ENCODE assay signal across 1 cellular context in the genomic region with DNA sequence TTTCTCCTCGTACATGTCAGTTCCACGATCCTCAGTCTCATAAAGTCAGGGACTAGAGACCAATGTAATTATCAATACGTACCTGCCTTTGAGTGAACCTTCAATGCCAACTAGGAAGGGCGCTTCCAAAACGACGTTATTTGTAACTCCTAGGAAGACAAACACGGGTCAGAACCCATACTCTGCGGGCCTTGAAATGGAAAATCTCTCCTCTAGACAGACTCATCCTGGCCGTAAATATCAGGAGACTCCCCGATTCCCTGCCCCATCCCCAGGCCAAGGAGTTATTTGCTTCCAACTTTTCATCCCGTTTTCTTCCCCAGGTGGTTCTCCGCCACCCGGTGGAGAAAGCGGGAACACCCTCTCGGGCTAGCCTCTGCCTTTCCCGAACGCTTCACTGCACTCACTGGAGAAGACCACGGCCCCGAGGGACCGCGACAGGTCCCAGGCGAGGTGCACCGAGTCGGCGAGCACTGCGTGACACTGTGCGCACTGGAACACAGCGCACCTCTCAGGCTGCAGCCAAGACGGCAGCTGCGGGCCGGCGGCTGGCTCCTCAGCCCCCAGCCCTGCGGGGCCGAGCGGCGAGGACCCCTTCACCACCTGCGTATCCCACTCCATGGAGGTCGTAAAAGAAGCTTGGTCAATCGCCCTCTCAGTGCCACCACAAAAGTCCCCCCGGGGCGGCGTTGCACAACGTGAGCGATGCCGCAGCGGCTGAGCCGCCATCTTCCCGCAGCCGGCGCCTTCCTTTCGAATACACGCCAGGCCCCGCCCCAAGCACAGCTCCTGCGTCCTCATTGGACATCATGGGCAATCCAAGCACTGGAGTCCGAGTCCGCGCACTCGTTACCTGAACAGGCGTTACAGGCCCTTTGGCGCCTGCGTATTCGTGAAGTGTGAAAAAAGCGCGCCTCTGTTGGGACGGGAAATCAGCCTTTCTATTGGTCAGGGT.
TF ChIP-seq lines count a peak whose summit lies in the region.

A gene (minus strand): TSS at position 759 of the 955 bp plus-strand sequence. CDS start 30 bp downstream, at position 729.

TF ChIP-seq in K562, 482 proteins besides CTCF, POLR2A, EP300 and RAD21 (continued from another document and continues in another):
- TF ChIP-seq, protein P1, sequence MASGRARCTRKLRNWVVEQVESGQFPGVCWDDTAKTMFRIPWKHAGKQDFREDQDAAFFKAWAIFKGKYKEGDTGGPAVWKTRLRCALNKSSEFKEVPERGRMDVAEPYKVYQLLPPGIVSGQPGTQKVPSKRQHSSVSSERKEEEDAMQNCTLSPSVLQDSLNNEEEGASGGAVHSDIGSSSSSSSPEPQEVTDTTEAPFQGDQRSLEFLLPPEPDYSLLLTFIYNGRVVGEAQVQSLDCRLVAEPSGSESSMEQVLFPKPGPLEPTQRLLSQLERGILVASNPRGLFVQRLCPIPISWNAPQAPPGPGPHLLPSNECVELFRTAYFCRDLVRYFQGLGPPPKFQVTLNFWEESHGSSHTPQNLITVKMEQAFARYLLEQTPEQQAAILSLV (tag; IDR thresholded peaks at IDR 0.05) = no peak
- peak; percentile 57 to 72; a peak in 2 of 4 replicates for TF ChIP-seq FOXK2 (conservative IDR thresholded peaks at IDR 0.05 in 1 of 2, IDR thresholded peaks at IDR 0.05 in 1 of 2; ENCODE audit: low read depth in 2 of 2)
- peak; percentile 52 to 87; a peak in 3 of 4 replicates for TF ChIP-seq SIN3A (IDR thresholded peaks at IDR 0.05; ENCODE audit: borderline replicate concordance in 2 of 2, control insufficient read depth in 1 of 2, low read depth in 2 of 2, low read length in 2 of 2)
- TF ChIP-seq, protein P2, sequence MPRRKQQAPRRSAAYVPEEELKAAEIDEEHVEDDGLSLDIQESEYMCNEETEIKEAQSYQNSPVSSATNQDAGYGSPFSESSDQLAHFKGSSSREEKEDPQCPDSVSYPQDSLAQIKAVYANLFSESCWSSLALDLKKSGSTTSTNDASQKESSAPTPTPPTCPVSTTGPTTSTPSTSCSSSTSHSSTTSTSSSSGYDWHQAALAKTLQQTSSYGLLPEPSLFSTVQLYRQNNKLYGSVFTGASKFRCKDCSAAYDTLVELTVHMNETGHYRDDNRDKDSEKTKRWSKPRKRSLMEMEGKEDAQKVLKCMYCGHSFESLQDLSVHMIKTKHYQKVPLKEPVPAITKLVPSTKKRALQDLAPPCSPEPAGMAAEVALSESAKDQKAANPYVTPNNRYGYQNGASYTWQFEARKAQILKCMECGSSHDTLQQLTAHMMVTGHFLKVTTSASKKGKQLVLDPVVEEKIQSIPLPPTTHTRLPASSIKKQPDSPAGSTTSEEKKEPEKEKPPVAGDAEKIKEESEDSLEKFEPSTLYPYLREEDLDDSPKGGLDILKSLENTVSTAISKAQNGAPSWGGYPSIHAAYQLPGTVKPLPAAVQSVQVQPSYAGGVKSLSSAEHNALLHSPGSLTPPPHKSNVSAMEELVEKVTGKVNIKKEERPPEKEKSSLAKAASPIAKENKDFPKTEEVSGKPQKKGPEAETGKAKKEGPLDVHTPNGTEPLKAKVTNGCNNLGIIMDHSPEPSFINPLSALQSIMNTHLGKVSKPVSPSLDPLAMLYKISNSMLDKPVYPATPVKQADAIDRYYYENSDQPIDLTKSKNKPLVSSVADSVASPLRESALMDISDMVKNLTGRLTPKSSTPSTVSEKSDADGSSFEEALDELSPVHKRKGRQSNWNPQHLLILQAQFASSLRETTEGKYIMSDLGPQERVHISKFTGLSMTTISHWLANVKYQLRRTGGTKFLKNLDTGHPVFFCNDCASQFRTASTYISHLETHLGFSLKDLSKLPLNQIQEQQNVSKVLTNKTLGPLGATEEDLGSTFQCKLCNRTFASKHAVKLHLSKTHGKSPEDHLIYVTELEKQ (CRISPR knock-in tag; IDR thresholded peaks at IDR 0.05) = no peak
- TF ChIP-seq, protein P3, sequence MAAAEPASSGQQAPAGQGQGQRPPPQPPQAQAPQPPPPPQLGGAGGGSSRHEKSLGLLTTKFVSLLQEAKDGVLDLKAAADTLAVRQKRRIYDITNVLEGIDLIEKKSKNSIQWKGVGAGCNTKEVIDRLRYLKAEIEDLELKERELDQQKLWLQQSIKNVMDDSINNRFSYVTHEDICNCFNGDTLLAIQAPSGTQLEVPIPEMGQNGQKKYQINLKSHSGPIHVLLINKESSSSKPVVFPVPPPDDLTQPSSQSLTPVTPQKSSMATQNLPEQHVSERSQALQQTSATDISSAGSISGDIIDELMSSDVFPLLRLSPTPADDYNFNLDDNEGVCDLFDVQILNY (CRISPR knock-in tag; IDR thresholded peaks at IDR 0.05) = no peak
- TF ChIP-seq ZNF79 (CRISPR knock-in tag; IDR thresholded peaks at IDR 0.05; ENCODE audit: low read depth) = no peak
- no peak for TF ChIP-seq ZNF830 (CRISPR knock-in tag; IDR thresholded peaks at IDR 0.05)
- TF ChIP-seq, protein P4, sequence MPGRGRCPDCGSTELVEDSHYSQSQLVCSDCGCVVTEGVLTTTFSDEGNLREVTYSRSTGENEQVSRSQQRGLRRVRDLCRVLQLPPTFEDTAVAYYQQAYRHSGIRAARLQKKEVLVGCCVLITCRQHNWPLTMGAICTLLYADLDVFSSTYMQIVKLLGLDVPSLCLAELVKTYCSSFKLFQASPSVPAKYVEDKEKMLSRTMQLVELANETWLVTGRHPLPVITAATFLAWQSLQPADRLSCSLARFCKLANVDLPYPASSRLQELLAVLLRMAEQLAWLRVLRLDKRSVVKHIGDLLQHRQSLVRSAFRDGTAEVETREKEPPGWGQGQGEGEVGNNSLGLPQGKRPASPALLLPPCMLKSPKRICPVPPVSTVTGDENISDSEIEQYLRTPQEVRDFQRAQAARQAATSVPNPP (IDR thresholded peaks at IDR 0.05; ENCODE audit: borderline replicate concordance, insufficient read depth, insufficient read length) = no peak
- TF ChIP-seq CBX2 (IDR thresholded peaks at IDR 0.05; ENCODE audit: insufficient read depth, low read length, poor library complexity, severe bottlenecking) = no peak
- TF ChIP-seq, protein P5, sequence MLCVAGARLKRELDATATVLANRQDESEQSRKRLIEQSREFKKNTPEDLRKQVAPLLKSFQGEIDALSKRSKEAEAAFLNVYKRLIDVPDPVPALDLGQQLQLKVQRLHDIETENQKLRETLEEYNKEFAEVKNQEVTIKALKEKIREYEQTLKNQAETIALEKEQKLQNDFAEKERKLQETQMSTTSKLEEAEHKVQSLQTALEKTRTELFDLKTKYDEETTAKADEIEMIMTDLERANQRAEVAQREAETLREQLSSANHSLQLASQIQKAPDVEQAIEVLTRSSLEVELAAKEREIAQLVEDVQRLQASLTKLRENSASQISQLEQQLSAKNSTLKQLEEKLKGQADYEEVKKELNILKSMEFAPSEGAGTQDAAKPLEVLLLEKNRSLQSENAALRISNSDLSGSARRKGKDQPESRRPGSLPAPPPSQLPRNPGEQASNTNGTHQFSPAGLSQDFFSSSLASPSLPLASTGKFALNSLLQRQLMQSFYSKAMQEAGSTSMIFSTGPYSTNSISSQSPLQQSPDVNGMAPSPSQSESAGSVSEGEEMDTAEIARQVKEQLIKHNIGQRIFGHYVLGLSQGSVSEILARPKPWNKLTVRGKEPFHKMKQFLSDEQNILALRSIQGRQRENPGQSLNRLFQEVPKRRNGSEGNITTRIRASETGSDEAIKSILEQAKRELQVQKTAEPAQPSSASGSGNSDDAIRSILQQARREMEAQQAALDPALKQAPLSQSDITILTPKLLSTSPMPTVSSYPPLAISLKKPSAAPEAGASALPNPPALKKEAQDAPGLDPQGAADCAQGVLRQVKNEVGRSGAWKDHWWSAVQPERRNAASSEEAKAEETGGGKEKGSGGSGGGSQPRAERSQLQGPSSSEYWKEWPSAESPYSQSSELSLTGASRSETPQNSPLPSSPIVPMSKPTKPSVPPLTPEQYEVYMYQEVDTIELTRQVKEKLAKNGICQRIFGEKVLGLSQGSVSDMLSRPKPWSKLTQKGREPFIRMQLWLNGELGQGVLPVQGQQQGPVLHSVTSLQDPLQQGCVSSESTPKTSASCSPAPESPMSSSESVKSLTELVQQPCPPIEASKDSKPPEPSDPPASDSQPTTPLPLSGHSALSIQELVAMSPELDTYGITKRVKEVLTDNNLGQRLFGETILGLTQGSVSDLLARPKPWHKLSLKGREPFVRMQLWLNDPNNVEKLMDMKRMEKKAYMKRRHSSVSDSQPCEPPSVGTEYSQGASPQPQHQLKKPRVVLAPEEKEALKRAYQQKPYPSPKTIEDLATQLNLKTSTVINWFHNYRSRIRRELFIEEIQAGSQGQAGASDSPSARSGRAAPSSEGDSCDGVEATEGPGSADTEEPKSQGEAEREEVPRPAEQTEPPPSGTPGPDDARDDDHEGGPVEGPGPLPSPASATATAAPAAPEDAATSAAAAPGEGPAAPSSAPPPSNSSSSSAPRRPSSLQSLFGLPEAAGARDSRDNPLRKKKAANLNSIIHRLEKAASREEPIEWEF (CRISPR knock-in tag; IDR thresholded peaks at IDR 0.05) = no peak
- TF ChIP-seq BRD4 (IDR thresholded peaks at IDR 0.05) = peak; percentile 55; the same call in 1 of the 2 replicates
- TF ChIP-seq, protein P6, sequence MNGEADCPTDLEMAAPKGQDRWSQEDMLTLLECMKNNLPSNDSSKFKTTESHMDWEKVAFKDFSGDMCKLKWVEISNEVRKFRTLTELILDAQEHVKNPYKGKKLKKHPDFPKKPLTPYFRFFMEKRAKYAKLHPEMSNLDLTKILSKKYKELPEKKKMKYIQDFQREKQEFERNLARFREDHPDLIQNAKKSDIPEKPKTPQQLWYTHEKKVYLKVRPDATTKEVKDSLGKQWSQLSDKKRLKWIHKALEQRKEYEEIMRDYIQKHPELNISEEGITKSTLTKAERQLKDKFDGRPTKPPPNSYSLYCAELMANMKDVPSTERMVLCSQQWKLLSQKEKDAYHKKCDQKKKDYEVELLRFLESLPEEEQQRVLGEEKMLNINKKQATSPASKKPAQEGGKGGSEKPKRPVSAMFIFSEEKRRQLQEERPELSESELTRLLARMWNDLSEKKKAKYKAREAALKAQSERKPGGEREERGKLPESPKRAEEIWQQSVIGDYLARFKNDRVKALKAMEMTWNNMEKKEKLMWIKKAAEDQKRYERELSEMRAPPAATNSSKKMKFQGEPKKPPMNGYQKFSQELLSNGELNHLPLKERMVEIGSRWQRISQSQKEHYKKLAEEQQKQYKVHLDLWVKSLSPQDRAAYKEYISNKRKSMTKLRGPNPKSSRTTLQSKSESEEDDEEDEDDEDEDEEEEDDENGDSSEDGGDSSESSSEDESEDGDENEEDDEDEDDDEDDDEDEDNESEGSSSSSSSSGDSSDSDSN (IDR thresholded peaks at IDR 0.05; ENCODE audit: borderline replicate concordance in 1 of 2, low read depth in 2 of 2, low read length in 2 of 2) = peak in 1 of 2 experiments; percentile 69; a peak in 2 of 4 replicates
- TF ChIP-seq ZNF133 (CRISPR knock-in tag; IDR thresholded peaks at IDR 0.05) = no peak
- peak; percentile 77 for TF ChIP-seq ATF7 (IDR thresholded peaks at IDR 0.05)
- TF ChIP-seq ZNF174 (CRISPR knock-in tag; IDR thresholded peaks at IDR 0.05) = no peak
- TF ChIP-seq NEUROD1 (IDR thresholded peaks at IDR 0.05; ENCODE audit: borderline replicate concordance, low read depth, low read length, partially characterized antibody) = peak; percentile 56
- TF ChIP-seq, protein P7, sequence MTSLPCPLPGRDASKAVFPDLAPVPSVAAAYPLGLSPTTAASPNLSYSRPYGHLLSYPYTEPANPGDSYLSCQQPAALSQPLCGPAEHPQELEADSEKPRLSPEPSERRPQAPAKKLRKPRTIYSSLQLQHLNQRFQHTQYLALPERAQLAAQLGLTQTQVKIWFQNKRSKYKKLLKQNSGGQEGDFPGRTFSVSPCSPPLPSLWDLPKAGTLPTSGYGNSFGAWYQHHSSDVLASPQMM (CRISPR knock-in tag; IDR thresholded peaks at IDR 0.05) = no peak
- TF ChIP-seq, protein P8, sequence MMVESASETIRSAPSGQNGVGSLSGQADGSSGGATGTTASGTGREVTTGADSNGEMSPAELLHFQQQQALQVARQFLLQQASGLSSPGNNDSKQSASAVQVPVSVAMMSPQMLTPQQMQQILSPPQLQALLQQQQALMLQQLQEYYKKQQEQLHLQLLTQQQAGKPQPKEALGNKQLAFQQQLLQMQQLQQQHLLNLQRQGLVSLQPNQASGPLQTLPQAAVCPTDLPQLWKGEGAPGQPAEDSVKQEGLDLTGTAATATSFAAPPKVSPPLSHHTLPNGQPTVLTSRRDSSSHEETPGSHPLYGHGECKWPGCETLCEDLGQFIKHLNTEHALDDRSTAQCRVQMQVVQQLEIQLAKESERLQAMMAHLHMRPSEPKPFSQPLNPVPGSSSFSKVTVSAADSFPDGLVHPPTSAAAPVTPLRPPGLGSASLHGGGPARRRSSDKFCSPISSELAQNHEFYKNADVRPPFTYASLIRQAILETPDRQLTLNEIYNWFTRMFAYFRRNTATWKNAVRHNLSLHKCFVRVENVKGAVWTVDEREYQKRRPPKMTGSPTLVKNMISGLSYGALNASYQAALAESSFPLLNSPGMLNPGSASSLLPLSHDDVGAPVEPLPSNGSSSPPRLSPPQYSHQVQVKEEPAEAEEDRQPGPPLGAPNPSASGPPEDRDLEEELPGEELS (CRISPR knock-in tag; IDR thresholded peaks at IDR 0.05; ENCODE audit: borderline replicate concordance) = peak; percentile 76; the same call in 1 of the 2 replicates
- no peak; the same call in 1 of the 2 replicates for TF ChIP-seq CTBP1 (IDR thresholded peaks at IDR 0.05; ENCODE audit: borderline replicate concordance)
- 0 out of 2 replicates have a peak, but pooled peaks have one; percentile 6 for TF ChIP-seq ZNF431 (CRISPR knock-in tag; IDR thresholded peaks at IDR 0.05)
- peak; percentile 19; the same call in 1 of the 2 replicates for TF ChIP-seq ZBTB7A (IDR thresholded peaks at IDR 0.05; ENCODE audit: borderline replicate concordance, control insufficient read depth, low read depth, low read length)
- no peak for TF ChIP-seq SRSF1 (IDR thresholded peaks at IDR 0.05; ENCODE audit: low read depth, low read length)
- TF ChIP-seq, protein P9, sequence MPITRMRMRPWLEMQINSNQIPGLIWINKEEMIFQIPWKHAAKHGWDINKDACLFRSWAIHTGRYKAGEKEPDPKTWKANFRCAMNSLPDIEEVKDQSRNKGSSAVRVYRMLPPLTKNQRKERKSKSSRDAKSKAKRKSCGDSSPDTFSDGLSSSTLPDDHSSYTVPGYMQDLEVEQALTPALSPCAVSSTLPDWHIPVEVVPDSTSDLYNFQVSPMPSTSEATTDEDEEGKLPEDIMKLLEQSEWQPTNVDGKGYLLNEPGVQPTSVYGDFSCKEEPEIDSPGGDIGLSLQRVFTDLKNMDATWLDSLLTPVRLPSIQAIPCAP (CRISPR knock-in tag; IDR thresholded peaks at IDR 0.05; ENCODE audit: borderline replicate concordance) = no peak
- TF ChIP-seq GTF2F1 (IDR thresholded peaks at IDR 0.05; ENCODE audit: low read depth, low read length) = peak; percentile 54; the same call in 1 of the 2 replicates
- TF ChIP-seq SAFB (IDR thresholded peaks at IDR 0.05; ENCODE audit: borderline replicate concordance, low read depth, low read length) = peak; percentile 96
- TF ChIP-seq, protein P10, sequence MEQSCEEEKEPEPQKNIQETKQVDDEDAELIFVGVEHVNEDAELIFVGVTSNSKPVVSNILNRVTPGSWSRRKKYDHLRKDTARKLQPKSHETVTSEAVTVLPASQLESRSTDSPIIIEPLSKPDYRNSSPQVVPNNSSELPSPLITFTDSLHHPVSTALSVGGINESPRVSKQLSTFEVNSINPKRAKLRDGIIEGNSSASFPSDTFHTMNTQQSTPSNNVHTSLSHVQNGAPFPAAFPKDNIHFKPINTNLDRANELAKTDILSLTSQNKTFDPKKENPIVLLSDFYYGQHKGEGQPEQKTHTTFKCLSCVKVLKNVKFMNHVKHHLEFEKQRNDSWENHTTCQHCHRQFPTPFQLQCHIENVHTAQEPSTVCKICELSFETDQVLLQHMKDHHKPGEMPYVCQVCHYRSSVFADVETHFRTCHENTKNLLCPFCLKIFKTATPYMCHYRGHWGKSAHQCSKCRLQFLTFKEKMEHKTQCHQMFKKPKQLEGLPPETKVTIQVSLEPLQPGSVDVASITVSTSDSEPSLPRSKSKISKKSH (CRISPR knock-in tag; IDR thresholded peaks at IDR 0.05) = no peak
- TF ChIP-seq ARID1B (IDR thresholded peaks at IDR 0.05) = peak; percentile 28; the same call in 1 of the 2 replicates
- TF ChIP-seq NR2C1 (IDR thresholded peaks at IDR 0.05) = no peak
- no peak for TF ChIP-seq NR2C1 (tag; IDR thresholded peaks at IDR 0.05)
- TF ChIP-seq POLR2AphosphoS5 (IDR thresholded peaks at IDR 0.05; ENCODE audit: control insufficient read depth, insufficient read depth, low read depth, low read length) = no peak; the same call in 1 of the 2 replicates
